In the genomic region with DNA sequence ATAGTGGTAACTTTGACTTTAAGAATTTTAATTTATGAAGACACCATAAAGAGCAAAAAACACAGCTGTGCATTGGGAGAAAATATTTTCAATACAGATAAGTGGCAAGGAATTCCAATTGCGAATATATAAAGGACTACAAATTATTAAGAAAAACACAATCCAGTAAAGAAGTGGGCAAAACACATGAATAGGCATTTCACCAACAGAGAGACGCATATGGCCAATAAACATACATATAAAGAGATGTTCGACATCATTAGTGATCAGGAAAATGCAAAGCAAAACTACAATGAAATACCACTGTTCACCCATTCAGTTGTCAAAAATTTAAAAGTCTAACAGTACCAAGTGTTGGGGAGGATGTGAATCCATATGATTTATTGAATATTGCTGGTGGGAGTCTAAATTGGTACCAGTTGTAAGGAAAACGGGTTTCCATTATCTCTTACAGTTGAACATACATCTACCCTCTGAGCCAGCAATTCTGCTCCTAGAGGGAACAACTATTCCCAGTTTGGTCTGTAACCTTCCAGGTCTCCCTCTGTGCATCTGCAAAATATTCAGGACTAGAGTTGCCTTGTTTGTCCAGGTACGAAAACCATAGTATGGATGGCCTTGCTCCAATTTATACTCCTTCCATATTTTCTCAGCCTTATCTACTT, we compare ENCODE assay signal across 12 cellular contexts. TPM values are rescaled to one million over a fixed set of nuclear protein-coding genes. Genes with fewer than 3 reads are reported as not detected.
"Had no signal": no experiment of that assay in that cellular context is flagged by ENCODE, and none has a peak within 500 bp of the region (broad histone marks: within the 10 kb centered on the region; RNA-seq: fewer than 3 reads in every experiment).

No MANE protein-coding gene starts in this region.

- DNase-seq: IMR-90, Karpas-422, Kasumi-1, KBM-7, KG1 had no signal

- H3K27ac ChIP-seq: HL-60, KMS-11 had no signal

- FAIRE-seq: HepG2, HTR-8/SVneo had no signal

- H3K4me2 ChIP-seq: KMS-11 had no signal

- H3K9ac ChIP-seq: KMS-11 had no signal

- ATAC-seq: HepG2 had no signal

- H3K36me3 Mint-ChIP-seq: IgD-negative memory B cell had no signal

RNA-seq across cellular contexts. Expression of a gene that starts 1.7 kb away (rescaled TPM):
- total RNA-seq: HT-29 had no signal

RNA-seq across cellular contexts. Expression of a gene that starts 27.5 kb away (rescaled TPM):
- total RNA-seq: HepG2, HT-29, HT1080, IMR-90 had no signal
- polyA plus RNA-seq: HepG2, IgD-negative memory B cell, IMR-90 had no signal

RNA-seq across cellular contexts. Expression of a gene that starts 56.1 kb away (rescaled TPM):
- total RNA-seq: HepG2 had no signal
- polyA plus RNA-seq: HepG2 had no signal
